In the genomic region with DNA sequence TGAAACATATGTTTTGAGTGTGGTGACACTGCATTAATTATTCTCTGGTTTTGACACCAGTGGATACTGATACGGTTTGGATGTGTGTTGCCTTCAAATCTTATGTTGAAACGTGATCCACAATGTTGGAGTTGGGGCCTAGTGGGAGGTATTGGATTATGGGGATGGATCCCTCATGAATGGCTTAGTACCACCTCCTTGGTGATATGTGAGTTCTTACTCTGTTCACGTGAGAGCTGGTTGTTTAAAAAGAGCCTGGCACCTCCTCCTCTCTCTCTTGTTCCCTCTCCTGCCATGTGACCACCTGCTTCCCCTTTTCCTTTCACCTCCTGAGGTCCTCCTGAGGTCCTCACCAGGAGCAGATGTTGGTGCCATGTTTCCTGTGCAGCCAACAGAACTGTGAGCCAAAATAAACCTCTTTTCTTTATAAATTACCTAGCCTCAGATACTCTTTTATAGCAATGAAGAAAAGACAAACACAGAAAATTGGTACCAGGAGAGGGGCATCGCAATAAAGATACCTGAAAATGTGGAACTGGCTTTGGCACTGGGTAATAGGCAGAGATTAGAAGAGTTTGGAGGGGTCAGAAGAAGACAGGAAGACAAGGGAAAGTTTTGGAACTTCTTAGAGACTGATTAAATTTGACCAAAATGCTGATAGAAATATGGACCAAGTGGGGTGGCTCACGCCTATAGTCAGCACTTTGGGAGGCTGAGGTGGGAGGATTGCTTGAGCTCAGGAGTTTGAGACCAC, we compare ENCODE assay signal across 14 cellular contexts. TPM values are rescaled to one million over a fixed set of nuclear protein-coding genes. Genes with fewer than 3 reads are reported as not detected.
DNase-seq lines count a peak whose midpoint lies in the region; ATAC-seq and TF ChIP-seq lines count a peak whose summit lies in the region.
"Had no signal": no experiment of that assay in that cellular context is flagged by ENCODE, and none has a peak within 500 bp of the region (broad histone marks: within the 10 kb centered on the region; RNA-seq: fewer than 3 reads in every experiment).

No MANE protein-coding gene starts in this region.

- no peak overlapping the region for H2BK5ac ChIP-seq in mesendoderm (ENCODE audit: low read length)

- no peak overlapping the region for H2BK15ac ChIP-seq in mesendoderm (replicated peaks; ENCODE audit: low read depth)

- H3K9ac ChIP-seq in mesendoderm (ENCODE audit: low read length), result no peak overlapping the region

- ATAC-seq in CD8-positive, alpha-beta T cell, result no peak
- ATAC-seq: GM23338 had no signal

- H3K27me3 ChIP-seq in CD8-positive, alpha-beta T cell (ENCODE audit: insufficient read depth, low read length), result no peaks in the 10 kb centered on the region
- H3K27me3 ChIP-seq in mesendoderm (ENCODE audit: insufficient read depth, low read length, poor library complexity), result no peaks in the 10 kb centered on the region
- H3K27me3 ChIP-seq: right atrium auricular region had no signal

- peaks cover 27% of the 10 kb centered on the region for H3K79me2 ChIP-seq in mesendoderm (ENCODE audit: control insufficient read depth, insufficient read depth, low read length)

- no peaks in the 10 kb centered on the region for H3K27me3 Mint-ChIP-seq in CD8-positive, alpha-beta T cell (ENCODE audit: low read depth)
- no peaks in the 10 kb centered on the region for H3K27me3 Mint-ChIP-seq in IgD-negative memory B cell
- no peaks in the 10 kb centered on the region for H3K27me3 Mint-ChIP-seq in activated naive CD8-positive, alpha-beta T cell treated with anti-CD3 and anti-CD28 coated beads for 36 hours
- peaks cover 5% of the 10 kb centered on the region for H3K27me3 Mint-ChIP-seq in nephron progenitor cell (ENCODE audit: low read depth, poor library complexity)

- WGBS in mesendoderm (ENCODE audit: extremely low coverage, insufficient coverage, low lambda C conversion rate), result no CpG with 5 or more reads among the region's 5 CpGs

- no peak overlapping the region for H3K23ac ChIP-seq in mesendoderm (ENCODE audit: low read length)

- peaks cover 13% of the 10 kb centered on the region for H3K36me3 ChIP-seq in CD8-positive, alpha-beta T cell (ENCODE audit: insufficient read depth, low read length)
- H3K36me3 ChIP-seq in mesendoderm (ENCODE audit: control insufficient read depth, insufficient read depth, low read length), result no peaks in the 10 kb centered on the region
- H3K36me3 ChIP-seq: right atrium auricular region had no signal

- no peak for DNase-seq in CD8-positive, alpha-beta T cell
- DNase-seq in activated naive CD8-positive, alpha-beta T cell treated with anti-CD3 and anti-CD28 coated beads for 36 hours, result no peak
- no peak for DNase-seq in nephron progenitor cell
- DNase-seq in DMS 273 (lab: John Stamatoyannopoulos, UW; ENCODE audit: unreplicated experiment), result no peak
- no peak for DNase-seq in mesendoderm
- DNase-seq in NCI-H82 (lab: John Stamatoyannopoulos, UW), result no peak
- DNase-seq in activated CD4-positive, CD25-positive, alpha-beta regulatory T cell (lab: John Stamatoyannopoulos, UW), result no peak
- DNase-seq: activated effector memory CD4-positive, alpha-beta T cell treated with Interleukin-2 at 50 U/mL for 16 hours; DMS 273 treated with DMSO at 0.1 percent for 48 hours; NCI-H1048; substantia nigra had no signal

- no peak overlapping the region for H4K5ac ChIP-seq in mesendoderm (ENCODE audit: low read length)

- POLR2A ChIA-PET in CD8-positive, alpha-beta T cell (lab: Charles Lee), result interaction anchor here (0.6 to 1.8 kb wide), 6 partner anchors 10 to 45 kb away, joined by 3 to 5 read pairs (median 4); no protein-coding TSS in a partner anchor

- no peak overlapping the region for H3K18ac ChIP-seq in mesendoderm (ENCODE audit: low read length)

- H3K4ac ChIP-seq in mesendoderm (ENCODE audit: low read depth, low read length), result no peak overlapping the region

- H3K4me1 Mint-ChIP-seq in CD8-positive, alpha-beta T cell (ENCODE audit: low read depth), result peaks cover 85% of the 10 kb centered on the region
- peaks cover 48 to 61% (median 55%) of the 10 kb centered on the region in 3 donors for H3K4me1 Mint-ChIP-seq in IgD-negative memory B cell
- H3K4me1 Mint-ChIP-seq in activated naive CD8-positive, alpha-beta T cell treated with anti-CD3 and anti-CD28 coated beads for 36 hours, result peaks cover 62% of the 10 kb centered on the region
- H3K4me1 Mint-ChIP-seq in nephron progenitor cell, result peaks cover 22% of the 10 kb centered on the region

- peak overlapping the region; percentile 7 for H3K4me3 ChIP-seq in CD8-positive, alpha-beta T cell (ENCODE audit: low read depth, low read length)
- H3K4me3 ChIP-seq in mesendoderm (ENCODE audit: low read length), result no peak overlapping the region
- H3K4me3 ChIP-seq: GM23338, right atrium auricular region had no signal

- peak overlapping the region; percentile 73 for H3K27ac Mint-ChIP-seq in CD8-positive, alpha-beta T cell
- H3K27ac Mint-ChIP-seq in IgD-negative memory B cell, result peak overlapping the region; percentile 21 to 89 (median 52)
- H3K27ac Mint-ChIP-seq in activated naive CD8-positive, alpha-beta T cell treated with anti-CD3 and anti-CD28 coated beads for 36 hours, result peak overlapping the region; percentile 68
- peak overlapping the region; percentile 42 for H3K27ac Mint-ChIP-seq in nephron progenitor cell
- H3K27ac Mint-ChIP-seq: GM23338 had no signal

- H3K27ac ChIP-seq in CD8-positive, alpha-beta T cell (ENCODE audit: low read depth, low read length), result no peak overlapping the region
- H3K27ac ChIP-seq in mesendoderm (ENCODE audit: low read depth, low read length), result no peak overlapping the region
- H3K27ac ChIP-seq: right atrium auricular region had no signal

- no peak overlapping the region for H3K4me2 ChIP-seq in mesendoderm (ENCODE audit: low read length)
- H3K4me2 ChIP-seq: GM23338 had no signal

- H3K9me3 Mint-ChIP-seq in CD8-positive, alpha-beta T cell, result peaks cover 7% of the 10 kb centered on the region
- peaks cover 0 to 6% (median 0%) of the 10 kb centered on the region in 3 donors for H3K9me3 Mint-ChIP-seq in IgD-negative memory B cell
- peaks cover 19% of the 10 kb centered on the region for H3K9me3 Mint-ChIP-seq in activated naive CD8-positive, alpha-beta T cell treated with anti-CD3 and anti-CD28 coated beads for 36 hours
- peaks cover 22% of the 10 kb centered on the region for H3K9me3 Mint-ChIP-seq in nephron progenitor cell

- TF ChIP-seq CTCF in CD8-positive, alpha-beta T cell (IDR thresholded peaks at IDR 0.05), result no peak
- TF ChIP-seq CTCF in nephron progenitor cell (IDR thresholded peaks at IDR 0.05), result no peak

- no peak overlapping the region for H2AK5ac ChIP-seq in mesendoderm (ENCODE audit: low read length)

- H3K4me1 ChIP-seq in CD8-positive, alpha-beta T cell (ENCODE audit: insufficient read depth, low read length), result peaks cover 81% of the 10 kb centered on the region
- H3K4me1 ChIP-seq in mesendoderm (ENCODE audit: control insufficient read depth, low read depth, low read length), result no peaks in the 10 kb centered on the region

- no peak overlapping the region for H3K56ac ChIP-seq in mesendoderm (ENCODE audit: low read length)

- peaks cover 24% of the 10 kb centered on the region for H3K79me1 ChIP-seq in mesendoderm (ENCODE audit: low read length)

- H4K8ac ChIP-seq in mesendoderm (ENCODE audit: low read depth, low read length), result no peak overlapping the region

- no peak overlapping the region for H2BK120ac ChIP-seq in mesendoderm (ENCODE audit: low read depth, low read length)

- peak overlapping the region; percentile 37 for H3K4me3 Mint-ChIP-seq in CD8-positive, alpha-beta T cell
- H3K4me3 Mint-ChIP-seq in IgD-negative memory B cell (peak overlapping the region in 3 of 4 donors; percentile 21 to 87 (median 41)), nephron progenitor cell (no peak overlapping the region)
- H3K4me3 Mint-ChIP-seq in activated naive CD8-positive, alpha-beta T cell treated with anti-CD3 and anti-CD28 coated beads for 36 hours, result no peak overlapping the region
- H3K4me3 Mint-ChIP-seq: GM23338 had no signal

- CTCF ChIA-PET in CD8-positive, alpha-beta T cell (lab: Charles Lee), result interaction anchor here (0.7 to 1.3 kb wide), 3 partner anchors 10 to 95 kb away, joined by 4 read pairs; no protein-coding TSS in a partner anchor

- peaks cover 74% of the 10 kb centered on the region for H3K36me3 Mint-ChIP-seq in CD8-positive, alpha-beta T cell
- H3K36me3 Mint-ChIP-seq in IgD-negative memory B cell (peaks cover 18% of the 10 kb centered on the region), nephron progenitor cell (ENCODE audit: low read depth) (peaks cover 59% of the 10 kb centered on the region)
- H3K36me3 Mint-ChIP-seq in activated naive CD8-positive, alpha-beta T cell treated with anti-CD3 and anti-CD28 coated beads for 36 hours, result peaks cover 53% of the 10 kb centered on the region

- H3K9me3 ChIP-seq in CD8-positive, alpha-beta T cell (ENCODE audit: low read length), result peaks cover 4% of the 10 kb centered on the region
- H3K9me3 ChIP-seq: right atrium auricular region had no signal

- intact Hi-C loops in CD8-positive, alpha-beta T cell (cut with DNase I, micrococcal nuclease), result loop anchor here in 1 of 2 experiments (2.0 kb wide), 1 partner anchor 21 kb away; no protein-coding TSS in a partner anchor

RNA-seq across cellular contexts. Expression of a gene that starts 23.1 kb away (rescaled TPM):
- 100 to 1,000 TPM; 109 to 118 TPM for total RNA-seq in CD8-positive, alpha-beta T cell
- 3.4 TPM for polyA plus RNA-seq in IgD-negative memory B cell
- 10 to 100 TPM; 48.0 to 51.0 TPM for total RNA-seq in activated naive CD8-positive, alpha-beta T cell treated with anti-CD3 and anti-CD28 coated beads for 36 hours
- 25.6 TPM for polyA plus RNA-seq in mesendoderm (2013, experiment 1 of 2)
- 25.2 TPM for polyA plus RNA-seq in mesendoderm (2013, experiment 2 of 2)

Comparison
In these comparisons a context has a peak if more than half of its experiments do, and no peak if none do; other contexts are left out.
1. H3K4me3 Mint-ChIP-seq: peak in CD8-positive, alpha-beta T cell (single experiment) and IgD-negative memory B cell (3 of 4); none in activated naive CD8-positive, alpha-beta T cell treated with anti-CD3 and anti-CD28 coated beads for 36 hours (single experiment) and nephron progenitor cell (single experiment).
2. Peak in every context shown above with its lines, with median percentiles within 50 percentile points of each other: H3K27ac Mint-ChIP-seq.